1 cellular context compared by ENCODE assay signal in the genomic region with DNA sequence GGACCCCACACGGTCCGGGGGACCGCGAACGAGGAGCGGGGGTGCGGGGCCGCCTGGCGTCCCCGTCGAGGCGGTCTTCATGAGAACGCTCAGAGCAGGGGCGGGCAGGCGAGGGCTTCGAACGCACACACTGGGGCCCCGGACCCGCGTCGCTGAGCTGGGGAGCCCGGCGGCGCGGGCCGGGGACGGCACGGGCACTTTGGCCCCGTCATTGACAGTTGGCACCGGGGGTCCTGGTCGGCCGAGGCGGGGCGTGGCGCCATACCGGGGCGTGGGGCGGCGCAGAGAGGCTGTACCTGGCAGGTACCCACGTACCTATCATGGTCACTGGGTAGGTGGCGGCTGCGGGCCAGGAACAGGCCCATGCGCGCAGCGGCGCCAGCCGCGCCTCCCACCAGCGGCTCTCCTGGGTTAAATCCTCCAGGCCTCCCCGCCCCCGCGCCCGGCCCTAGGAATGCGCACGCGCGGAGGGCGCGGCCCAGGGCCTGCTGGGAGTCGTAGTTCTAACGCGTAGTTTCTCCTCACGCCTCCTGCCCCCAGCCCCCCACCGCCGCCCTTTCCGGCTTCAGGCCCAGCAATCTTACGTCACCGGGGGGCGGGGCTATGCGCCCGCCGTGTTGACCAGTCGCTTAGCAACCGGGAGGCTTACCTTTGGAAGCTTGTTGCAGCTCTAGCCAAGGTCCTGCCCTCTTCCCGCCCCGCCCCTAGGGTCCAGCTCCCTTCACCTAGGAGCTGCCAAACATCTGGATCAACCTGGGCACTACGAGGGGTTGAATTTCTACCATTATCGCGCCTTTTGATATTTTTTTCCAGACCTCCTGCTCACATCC.
TF ChIP-seq lines count a peak whose summit lies in the region.

Gene PACRG (plus strand): TSS at position 628 of the 830 bp plus-strand sequence.
Gene PRKN (minus strand): TSS at position 420 of the 830 bp plus-strand sequence.

TF ChIP-seq in HEK293, 187 proteins besides CTCF, POLR2A, EP300 and RAD21 (continued from another document and continues in another):
- TF ChIP-seq, protein P1, sequence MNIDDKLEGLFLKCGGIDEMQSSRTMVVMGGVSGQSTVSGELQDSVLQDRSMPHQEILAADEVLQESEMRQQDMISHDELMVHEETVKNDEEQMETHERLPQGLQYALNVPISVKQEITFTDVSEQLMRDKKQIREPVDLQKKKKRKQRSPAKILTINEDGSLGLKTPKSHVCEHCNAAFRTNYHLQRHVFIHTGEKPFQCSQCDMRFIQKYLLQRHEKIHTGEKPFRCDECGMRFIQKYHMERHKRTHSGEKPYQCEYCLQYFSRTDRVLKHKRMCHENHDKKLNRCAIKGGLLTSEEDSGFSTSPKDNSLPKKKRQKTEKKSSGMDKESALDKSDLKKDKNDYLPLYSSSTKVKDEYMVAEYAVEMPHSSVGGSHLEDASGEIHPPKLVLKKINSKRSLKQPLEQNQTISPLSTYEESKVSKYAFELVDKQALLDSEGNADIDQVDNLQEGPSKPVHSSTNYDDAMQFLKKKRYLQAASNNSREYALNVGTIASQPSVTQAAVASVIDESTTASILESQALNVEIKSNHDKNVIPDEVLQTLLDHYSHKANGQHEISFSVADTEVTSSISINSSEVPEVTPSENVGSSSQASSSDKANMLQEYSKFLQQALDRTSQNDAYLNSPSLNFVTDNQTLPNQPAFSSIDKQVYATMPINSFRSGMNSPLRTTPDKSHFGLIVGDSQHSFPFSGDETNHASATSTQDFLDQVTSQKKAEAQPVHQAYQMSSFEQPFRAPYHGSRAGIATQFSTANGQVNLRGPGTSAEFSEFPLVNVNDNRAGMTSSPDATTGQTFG (tag by site-specific recombination; IDR thresholded peaks at IDR 0.05; ENCODE audit: borderline replicate concordance), result no peak
- TF ChIP-seq GLIS1 (tag by site-specific recombination; IDR thresholded peaks at IDR 0.05), result peak; percentile 41; the same call in 1 of the 2 replicates
- no peak for TF ChIP-seq ZNF341 (tag by site-specific recombination; IDR thresholded peaks at IDR 0.05; ENCODE audit: low read depth)
- 0 out of 2 replicates have a peak, but pooled peaks have one; percentile 12 for TF ChIP-seq ZBTB7A (tag by site-specific recombination; IDR thresholded peaks at IDR 0.05; ENCODE audit: low read depth)
- TF ChIP-seq ZBTB1 (tag by site-specific recombination; IDR thresholded peaks at IDR 0.05), result no peak
- 0 out of 2 replicates have a peak, but pooled peaks have one; percentile 35 for TF ChIP-seq OVOL3 (tag by site-specific recombination; IDR thresholded peaks at IDR 0.05)
- TF ChIP-seq, protein P2, sequence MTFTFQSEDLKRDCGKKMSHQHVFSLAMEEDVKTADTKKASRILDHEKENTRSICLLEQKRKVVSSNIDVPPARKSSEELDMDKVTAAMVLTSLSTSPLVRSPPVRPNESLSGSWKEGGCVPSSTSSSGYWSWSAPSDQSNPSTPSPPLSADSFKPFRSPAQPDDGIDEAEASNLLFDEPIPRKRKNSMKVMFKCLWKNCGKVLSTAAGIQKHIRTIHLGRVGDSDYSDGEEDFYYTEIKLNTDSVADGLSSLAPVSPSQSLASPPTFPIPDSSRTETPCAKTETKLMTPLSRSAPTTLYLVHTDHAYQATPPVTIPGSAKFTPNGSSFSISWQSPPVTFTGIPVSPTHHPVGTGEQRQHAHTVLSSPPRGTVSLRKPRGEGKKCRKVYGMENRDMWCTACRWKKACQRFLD (tag by site-specific recombination; IDR thresholded peaks at IDR 0.05), result no peak
- no peak for TF ChIP-seq ZNF423 (tag by site-specific recombination; IDR thresholded peaks at IDR 0.05)
- TF ChIP-seq KLF7 (tag by site-specific recombination; IDR thresholded peaks at IDR 0.05; ENCODE audit: borderline replicate concordance), result no peak
- no peak for TF ChIP-seq YY2 (tag by site-specific recombination; IDR thresholded peaks at IDR 0.05)
- TF ChIP-seq ZNF426 (tag by site-specific recombination; IDR thresholded peaks at IDR 0.05), result no peak
- TF ChIP-seq ZNF202 (tag by site-specific recombination; IDR thresholded peaks at IDR 0.05; ENCODE audit: borderline replicate concordance), result no peak
- TF ChIP-seq ZNF174 (tag by site-specific recombination; IDR thresholded peaks at IDR 0.05), result no peak
- TF ChIP-seq ZNF654 (tag by site-specific recombination; IDR thresholded peaks at IDR 0.05; ENCODE audit: low read depth), result no peak
- TF ChIP-seq ZBTB44 (tag by site-specific recombination; IDR thresholded peaks at IDR 0.05), result no peak; the same call in 1 of the 2 replicates
- TF ChIP-seq KLF1 (tag by site-specific recombination; IDR thresholded peaks at IDR 0.05), result peak; percentile 59
- TF ChIP-seq KLF8 (tag by site-specific recombination; IDR thresholded peaks at IDR 0.05), result peak; percentile 82
- no peak for TF ChIP-seq BCL6B (tag by site-specific recombination; IDR thresholded peaks at IDR 0.05)
- peak; percentile 88 for TF ChIP-seq ATF2 (tag by site-specific recombination; IDR thresholded peaks at IDR 0.05; ENCODE audit: low read depth)
- TF ChIP-seq IKZF3 (tag by site-specific recombination; IDR thresholded peaks at IDR 0.05), result no peak
- no peak for TF ChIP-seq ZNF18 (tag by site-specific recombination; IDR thresholded peaks at IDR 0.05)
- TF ChIP-seq ZNF626 (tag by site-specific recombination; IDR thresholded peaks at IDR 0.05), result no peak
- TF ChIP-seq, protein P3, sequence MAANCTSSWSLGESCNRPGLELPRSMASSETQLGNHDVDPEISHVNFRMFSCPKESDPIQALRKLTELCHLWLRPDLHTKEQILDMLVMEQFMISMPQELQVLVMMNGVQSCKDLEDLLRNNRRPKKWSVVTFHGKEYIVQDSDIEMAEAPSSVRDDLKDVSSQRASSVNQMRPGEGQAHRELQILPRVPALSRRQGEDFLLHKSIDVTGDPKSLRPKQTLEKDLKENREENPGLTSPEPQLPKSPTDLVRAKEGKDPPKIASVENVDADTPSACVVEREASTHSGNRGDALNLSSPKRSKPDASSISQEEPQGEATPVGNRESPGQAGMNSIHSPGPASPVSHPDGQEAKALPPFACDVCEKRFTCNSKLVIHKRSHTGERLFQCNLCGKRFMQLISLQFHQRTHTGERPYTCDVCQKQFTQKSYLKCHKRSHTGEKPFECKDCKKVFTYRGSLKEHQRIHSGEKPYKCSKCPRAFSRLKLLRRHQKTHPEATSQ (tag by site-specific recombination; IDR thresholded peaks at IDR 0.05), result peak; percentile 80; the same call in 1 of the 2 replicates
- TF ChIP-seq ZNF157 (tag by site-specific recombination; IDR thresholded peaks at IDR 0.05), result no peak
- no peak for TF ChIP-seq ZNF555 (tag by site-specific recombination; conservative IDR thresholded peaks at IDR 0.05)
- TF ChIP-seq, protein P4, sequence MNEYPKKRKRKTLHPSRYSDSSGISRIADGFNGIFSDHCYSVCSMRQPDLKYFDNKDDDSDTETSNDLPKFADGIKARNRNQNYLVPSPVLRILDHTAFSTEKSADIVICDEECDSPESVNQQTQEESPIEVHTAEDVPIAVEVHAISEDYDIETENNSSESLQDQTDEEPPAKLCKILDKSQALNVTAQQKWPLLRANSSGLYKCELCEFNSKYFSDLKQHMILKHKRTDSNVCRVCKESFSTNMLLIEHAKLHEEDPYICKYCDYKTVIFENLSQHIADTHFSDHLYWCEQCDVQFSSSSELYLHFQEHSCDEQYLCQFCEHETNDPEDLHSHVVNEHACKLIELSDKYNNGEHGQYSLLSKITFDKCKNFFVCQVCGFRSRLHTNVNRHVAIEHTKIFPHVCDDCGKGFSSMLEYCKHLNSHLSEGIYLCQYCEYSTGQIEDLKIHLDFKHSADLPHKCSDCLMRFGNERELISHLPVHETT (tag by site-specific recombination; IDR thresholded peaks at IDR 0.05), result no peak
- TF ChIP-seq, protein P5, sequence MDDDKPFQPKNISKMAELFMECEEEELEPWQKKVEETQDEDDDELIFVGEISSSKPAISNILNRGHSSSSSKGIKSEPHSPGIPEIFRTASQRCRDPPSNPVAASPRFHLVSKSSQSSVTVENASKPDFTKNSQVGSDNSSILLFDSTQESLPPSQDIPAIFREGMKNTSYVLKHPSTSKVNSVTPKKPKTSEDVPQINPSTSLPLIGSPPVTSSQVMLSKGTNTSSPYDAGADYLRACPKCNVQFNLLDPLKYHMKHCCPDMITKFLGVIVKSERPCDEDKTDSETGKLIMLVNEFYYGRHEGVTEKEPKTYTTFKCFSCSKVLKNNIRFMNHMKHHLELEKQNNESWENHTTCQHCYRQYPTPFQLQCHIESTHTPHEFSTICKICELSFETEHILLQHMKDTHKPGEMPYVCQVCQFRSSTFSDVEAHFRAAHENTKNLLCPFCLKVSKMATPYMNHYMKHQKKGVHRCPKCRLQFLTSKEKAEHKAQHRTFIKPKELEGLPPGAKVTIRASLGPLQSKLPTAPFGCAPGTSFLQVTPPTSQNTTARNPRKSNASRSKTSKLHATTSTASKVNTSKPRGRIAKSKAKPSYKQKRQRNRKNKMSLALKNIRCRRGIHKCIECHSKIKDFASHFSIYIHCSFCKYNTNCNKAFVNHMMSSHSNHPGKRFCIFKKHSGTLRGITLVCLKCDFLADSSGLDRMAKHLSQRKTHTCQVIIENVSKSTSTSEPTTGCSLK (tag by site-specific recombination; IDR thresholded peaks at IDR 0.05), result no peak
- TF ChIP-seq, protein P6, sequence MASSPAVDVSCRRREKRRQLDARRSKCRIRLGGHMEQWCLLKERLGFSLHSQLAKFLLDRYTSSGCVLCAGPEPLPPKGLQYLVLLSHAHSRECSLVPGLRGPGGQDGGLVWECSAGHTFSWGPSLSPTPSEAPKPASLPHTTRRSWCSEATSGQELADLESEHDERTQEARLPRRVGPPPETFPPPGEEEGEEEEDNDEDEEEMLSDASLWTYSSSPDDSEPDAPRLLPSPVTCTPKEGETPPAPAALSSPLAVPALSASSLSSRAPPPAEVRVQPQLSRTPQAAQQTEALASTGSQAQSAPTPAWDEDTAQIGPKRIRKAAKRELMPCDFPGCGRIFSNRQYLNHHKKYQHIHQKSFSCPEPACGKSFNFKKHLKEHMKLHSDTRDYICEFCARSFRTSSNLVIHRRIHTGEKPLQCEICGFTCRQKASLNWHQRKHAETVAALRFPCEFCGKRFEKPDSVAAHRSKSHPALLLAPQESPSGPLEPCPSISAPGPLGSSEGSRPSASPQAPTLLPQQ (tag by site-specific recombination; IDR thresholded peaks at IDR 0.05), result peak; percentile 66
- peak; percentile 71 for TF ChIP-seq ZNF335 (tag by site-specific recombination; conservative IDR thresholded peaks at IDR 0.05)
- TF ChIP-seq SCRT1 (tag by site-specific recombination; IDR thresholded peaks at IDR 0.05; ENCODE audit: borderline replicate concordance), result no peak
- no peak for TF ChIP-seq FEZF1 (tag by site-specific recombination; IDR thresholded peaks at IDR 0.05)
- TF ChIP-seq SP2 (tag by site-specific recombination; IDR thresholded peaks at IDR 0.05), result peak; percentile 70
- TF ChIP-seq ZNF391 (tag by site-specific recombination; IDR thresholded peaks at IDR 0.05; ENCODE audit: borderline replicate concordance, low read depth), result peak; percentile 55; the same call in 1 of the 2 replicates
- no peak for TF ChIP-seq ZNF37A (tag by site-specific recombination; IDR thresholded peaks at IDR 0.05)
- peak; percentile 50; the same call in 1 of the 2 replicates for TF ChIP-seq KLF16 (tag by site-specific recombination; IDR thresholded peaks at IDR 0.05)
- no peak for TF ChIP-seq ZNF24 (tag by site-specific recombination; IDR thresholded peaks at IDR 0.05)
- TF ChIP-seq REPIN1 (tag by site-specific recombination; IDR thresholded peaks at IDR 0.05; ENCODE audit: low read depth), result no peak
- no peak for TF ChIP-seq ZNF529 (tag by site-specific recombination; IDR thresholded peaks at IDR 0.05; ENCODE audit: insufficient replicate concordance)
